In the genomic region with DNA sequence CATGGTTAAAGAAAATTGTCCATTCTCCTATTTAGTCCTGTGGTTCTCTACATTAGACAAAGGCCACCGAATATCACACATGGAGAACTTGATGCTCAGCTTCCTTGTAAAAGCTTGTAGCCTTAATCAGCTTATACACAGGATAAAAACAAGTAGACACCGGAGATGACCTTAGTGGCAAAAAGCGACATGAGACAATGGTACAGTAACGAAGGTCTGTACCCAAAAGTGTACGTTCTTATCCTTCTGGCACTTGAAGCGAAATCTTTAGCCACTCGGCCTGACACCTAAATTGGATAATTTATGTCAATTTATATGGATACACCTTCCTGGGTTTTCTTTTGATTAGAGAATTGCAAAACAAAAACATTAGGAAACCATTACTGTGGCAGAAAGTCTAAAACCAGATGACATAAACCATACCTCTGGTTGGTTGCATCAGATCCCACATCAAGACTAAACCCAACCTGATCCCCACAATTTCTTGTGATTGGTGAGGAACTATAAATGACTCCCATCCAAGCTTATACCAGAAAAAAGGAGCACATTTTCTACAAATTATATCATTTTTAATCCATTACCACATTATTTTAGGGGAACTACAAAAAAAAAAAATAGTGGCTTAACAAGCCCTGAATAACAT, we compare ENCODE assay signal across 3 cellular contexts.
TF ChIP-seq lines count a peak whose summit lies in the region.

No MANE protein-coding gene starts in this region.

TF ChIP-seq in SK-N-SH, 30 proteins besides CTCF, POLR2A, EP300 and RAD21 (continues in another document):
- TF ChIP-seq GATA2 (CRISPR knock-in tag; IDR thresholded peaks at IDR 0.05) (no peak), TCF12 (IDR thresholded peaks at IDR 0.05) (no peak), FOXJ3 (CRISPR knock-in tag; IDR thresholded peaks at IDR 0.05) (no peak), YY1 (IDR thresholded peaks at IDR 0.05; ENCODE audit: low read depth) (no peak), RFX5 (IDR thresholded peaks at IDR 0.05; ENCODE audit: low read length) (no peak), CHD2 (IDR thresholded peaks at IDR 0.05; ENCODE audit: low read length, partially characterized antibody) (no peak), FOXM1 (IDR thresholded peaks at IDR 0.05; ENCODE audit: low read depth) (no peak), POLR2AphosphoS5 (IDR thresholded peaks at IDR 0.05; ENCODE audit: low read depth, low read length) (no peak), MEF2A (IDR thresholded peaks at IDR 0.05; ENCODE audit: borderline replicate concordance, low read depth) (no peak), RXRA (IDR thresholded peaks at IDR 0.05; ENCODE audit: borderline replicate concordance, low read depth) (no peak), TAF1 (IDR thresholded peaks at IDR 0.05; ENCODE audit: borderline replicate concordance, low read depth, low read length) (no peak), ZBTB33 (IDR thresholded peaks at IDR 0.05; ENCODE audit: borderline replicate concordance, low read depth) (no peak)
- TF ChIP-seq, protein P1, sequence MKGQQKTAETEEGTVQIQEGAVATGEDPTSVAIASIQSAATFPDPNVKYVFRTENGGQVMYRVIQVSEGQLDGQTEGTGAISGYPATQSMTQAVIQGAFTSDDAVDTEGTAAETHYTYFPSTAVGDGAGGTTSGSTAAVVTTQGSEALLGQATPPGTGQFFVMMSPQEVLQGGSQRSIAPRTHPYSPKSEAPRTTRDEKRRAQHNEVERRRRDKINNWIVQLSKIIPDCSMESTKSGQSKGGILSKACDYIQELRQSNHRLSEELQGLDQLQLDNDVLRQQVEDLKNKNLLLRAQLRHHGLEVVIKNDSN (IDR thresholded peaks at IDR 0.05; ENCODE audit: borderline replicate concordance, low read depth): no peak
- TF ChIP-seq, protein P2, sequence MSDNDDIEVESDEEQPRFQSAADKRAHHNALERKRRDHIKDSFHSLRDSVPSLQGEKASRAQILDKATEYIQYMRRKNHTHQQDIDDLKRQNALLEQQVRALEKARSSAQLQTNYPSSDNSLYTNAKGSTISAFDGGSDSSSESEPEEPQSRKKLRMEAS (IDR thresholded peaks at IDR 0.05; ENCODE audit: low read depth): no peak
- TF ChIP-seq, protein P3, sequence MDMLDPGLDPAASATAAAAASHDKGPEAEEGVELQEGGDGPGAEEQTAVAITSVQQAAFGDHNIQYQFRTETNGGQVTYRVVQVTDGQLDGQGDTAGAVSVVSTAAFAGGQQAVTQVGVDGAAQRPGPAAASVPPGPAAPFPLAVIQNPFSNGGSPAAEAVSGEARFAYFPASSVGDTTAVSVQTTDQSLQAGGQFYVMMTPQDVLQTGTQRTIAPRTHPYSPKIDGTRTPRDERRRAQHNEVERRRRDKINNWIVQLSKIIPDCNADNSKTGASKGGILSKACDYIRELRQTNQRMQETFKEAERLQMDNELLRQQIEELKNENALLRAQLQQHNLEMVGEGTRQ (IDR thresholded peaks at IDR 0.05; ENCODE audit: borderline replicate concordance, low read depth, low read length): no peak
- TF ChIP-seq, protein P4, sequence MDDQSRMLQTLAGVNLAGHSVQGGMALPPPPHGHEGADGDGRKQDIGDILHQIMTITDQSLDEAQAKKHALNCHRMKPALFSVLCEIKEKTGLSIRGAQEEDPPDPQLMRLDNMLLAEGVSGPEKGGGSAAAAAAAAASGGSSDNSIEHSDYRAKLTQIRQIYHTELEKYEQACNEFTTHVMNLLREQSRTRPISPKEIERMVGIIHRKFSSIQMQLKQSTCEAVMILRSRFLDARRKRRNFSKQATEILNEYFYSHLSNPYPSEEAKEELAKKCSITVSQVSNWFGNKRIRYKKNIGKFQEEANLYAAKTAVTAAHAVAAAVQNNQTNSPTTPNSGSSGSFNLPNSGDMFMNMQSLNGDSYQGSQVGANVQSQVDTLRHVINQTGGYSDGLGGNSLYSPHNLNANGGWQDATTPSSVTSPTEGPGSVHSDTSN (IDR thresholded peaks at IDR 0.05): no peak

TF ChIP-seq in SK-N-SH treated with all-trans-retinoic acid at 6 μM for 48 hours, 23 proteins besides CTCF, POLR2A, EP300 and RAD21:
- TF ChIP-seq ZNF70 (CRISPR knock-in tag; IDR thresholded peaks at IDR 0.05) (no peak), ZFP30 (CRISPR knock-in tag; IDR thresholded peaks at IDR 0.05) (no peak), PPARA (CRISPR knock-in tag; IDR thresholded peaks at IDR 0.05; ENCODE audit: borderline replicate concordance) (no peak), POU6F1 (CRISPR knock-in tag; IDR thresholded peaks at IDR 0.05; ENCODE audit: borderline replicate concordance, low read depth) (no peak), ZC3H10 (CRISPR knock-in tag; IDR thresholded peaks at IDR 0.05) (no peak), RARB (CRISPR knock-in tag; IDR thresholded peaks at IDR 0.05) (no peak), ESRRG (CRISPR knock-in tag; IDR thresholded peaks at IDR 0.05) (no peak)
- TF ChIP-seq, protein P5, sequence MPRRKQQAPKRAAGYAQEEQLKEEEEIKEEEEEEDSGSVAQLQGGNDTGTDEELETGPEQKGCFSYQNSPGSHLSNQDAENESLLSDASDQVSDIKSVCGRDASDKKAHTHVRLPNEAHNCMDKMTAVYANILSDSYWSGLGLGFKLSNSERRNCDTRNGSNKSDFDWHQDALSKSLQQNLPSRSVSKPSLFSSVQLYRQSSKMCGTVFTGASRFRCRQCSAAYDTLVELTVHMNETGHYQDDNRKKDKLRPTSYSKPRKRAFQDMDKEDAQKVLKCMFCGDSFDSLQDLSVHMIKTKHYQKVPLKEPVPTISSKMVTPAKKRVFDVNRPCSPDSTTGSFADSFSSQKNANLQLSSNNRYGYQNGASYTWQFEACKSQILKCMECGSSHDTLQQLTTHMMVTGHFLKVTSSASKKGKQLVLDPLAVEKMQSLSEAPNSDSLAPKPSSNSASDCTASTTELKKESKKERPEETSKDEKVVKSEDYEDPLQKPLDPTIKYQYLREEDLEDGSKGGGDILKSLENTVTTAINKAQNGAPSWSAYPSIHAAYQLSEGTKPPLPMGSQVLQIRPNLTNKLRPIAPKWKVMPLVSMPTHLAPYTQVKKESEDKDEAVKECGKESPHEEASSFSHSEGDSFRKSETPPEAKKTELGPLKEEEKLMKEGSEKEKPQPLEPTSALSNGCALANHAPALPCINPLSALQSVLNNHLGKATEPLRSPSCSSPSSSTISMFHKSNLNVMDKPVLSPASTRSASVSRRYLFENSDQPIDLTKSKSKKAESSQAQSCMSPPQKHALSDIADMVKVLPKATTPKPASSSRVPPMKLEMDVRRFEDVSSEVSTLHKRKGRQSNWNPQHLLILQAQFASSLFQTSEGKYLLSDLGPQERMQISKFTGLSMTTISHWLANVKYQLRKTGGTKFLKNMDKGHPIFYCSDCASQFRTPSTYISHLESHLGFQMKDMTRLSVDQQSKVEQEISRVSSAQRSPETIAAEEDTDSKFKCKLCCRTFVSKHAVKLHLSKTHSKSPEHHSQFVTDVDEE (CRISPR knock-in tag; IDR thresholded peaks at IDR 0.05): no peak
- TF ChIP-seq, protein P6, sequence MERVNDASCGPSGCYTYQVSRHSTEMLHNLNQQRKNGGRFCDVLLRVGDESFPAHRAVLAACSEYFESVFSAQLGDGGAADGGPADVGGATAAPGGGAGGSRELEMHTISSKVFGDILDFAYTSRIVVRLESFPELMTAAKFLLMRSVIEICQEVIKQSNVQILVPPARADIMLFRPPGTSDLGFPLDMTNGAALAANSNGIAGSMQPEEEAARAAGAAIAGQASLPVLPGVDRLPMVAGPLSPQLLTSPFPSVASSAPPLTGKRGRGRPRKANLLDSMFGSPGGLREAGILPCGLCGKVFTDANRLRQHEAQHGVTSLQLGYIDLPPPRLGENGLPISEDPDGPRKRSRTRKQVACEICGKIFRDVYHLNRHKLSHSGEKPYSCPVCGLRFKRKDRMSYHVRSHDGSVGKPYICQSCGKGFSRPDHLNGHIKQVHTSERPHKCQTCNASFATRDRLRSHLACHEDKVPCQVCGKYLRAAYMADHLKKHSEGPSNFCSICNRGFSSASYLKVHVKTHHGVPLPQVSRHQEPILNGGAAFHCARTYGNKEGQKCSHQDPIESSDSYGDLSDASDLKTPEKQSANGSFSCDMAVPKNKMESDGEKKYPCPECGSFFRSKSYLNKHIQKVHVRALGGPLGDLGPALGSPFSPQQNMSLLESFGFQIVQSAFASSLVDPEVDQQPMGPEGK (CRISPR knock-in tag; IDR thresholded peaks at IDR 0.05; ENCODE audit: borderline replicate concordance): no peak

TF ChIP-seq in endothelial cell of umbilical vein, 7 proteins besides CTCF, POLR2A, EP300 and RAD21:
- TF ChIP-seq JUN (IDR thresholded peaks at IDR 0.05; ENCODE audit: borderline replicate concordance, insufficient read depth, insufficient read length, low read depth): no peak
- no peak for TF ChIP-seq MYC (IDR thresholded peaks at IDR 0.05; ENCODE audit: low read depth, low read length)
- no peak for TF ChIP-seq GATA2 (IDR thresholded peaks at IDR 0.05; ENCODE audit: insufficient read depth, insufficient read length, low read depth, low read length)
- TF ChIP-seq, protein P2 (IDR thresholded peaks at IDR 0.05; ENCODE audit: insufficient read depth, insufficient read length): no peak
- no peak for TF ChIP-seq FOS (IDR thresholded peaks at IDR 0.05; ENCODE audit: borderline replicate concordance, insufficient read depth, low read length)
- TF ChIP-seq POLR2AphosphoS5 (IDR thresholded peaks at IDR 0.05; ENCODE audit: insufficient read depth, low read depth, low read length): no peak
- no peak for TF ChIP-seq EZH2 (IDR thresholded peaks at IDR 0.05; ENCODE audit: borderline replicate concordance, low read depth, low read length, severe bottlenecking)
